In the genomic region with DNA sequence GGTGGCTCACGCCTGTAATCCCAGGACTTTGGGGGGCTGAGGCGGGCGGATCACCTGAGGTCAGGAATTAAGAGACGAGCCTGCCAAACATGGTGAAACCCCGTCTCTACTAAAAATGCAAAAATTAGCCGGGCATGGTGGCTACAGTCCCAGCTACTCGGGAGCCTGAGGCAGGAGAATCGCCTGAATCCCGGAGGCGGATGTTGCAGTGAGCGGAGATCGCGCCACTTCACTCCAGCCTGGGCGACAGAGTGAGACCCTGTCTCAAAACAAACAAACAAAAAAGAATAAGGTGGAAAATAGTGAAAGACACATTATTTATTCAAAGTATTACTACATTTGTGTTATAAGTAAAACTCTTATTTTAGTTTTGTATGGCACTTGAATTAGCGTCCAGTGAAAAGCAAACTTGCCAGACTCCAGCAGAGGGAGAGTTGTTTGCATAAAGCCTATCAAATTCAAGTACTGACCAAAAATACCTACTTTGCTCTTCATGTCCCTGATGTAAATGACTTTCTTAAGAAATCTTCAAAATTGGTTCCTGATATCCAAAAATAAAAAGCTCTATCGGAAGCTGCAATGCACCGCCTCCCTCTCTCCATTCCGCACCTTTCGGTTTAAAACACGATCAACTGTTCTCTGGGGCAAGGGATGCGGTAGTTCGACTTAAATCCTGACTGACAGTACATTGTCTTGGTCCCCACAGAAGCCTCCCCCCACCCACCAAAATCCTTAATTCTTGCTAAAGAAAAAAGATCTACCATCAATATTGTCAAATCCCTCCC, we compare ENCODE assay signal across 1 cellular context.
TF ChIP-seq lines count a peak whose summit lies in the region.

No MANE protein-coding gene starts in this region.

TF ChIP-seq in SK-N-SH, 30 proteins besides CTCF, POLR2A, EP300 and RAD21 (continued from another document):
- TF ChIP-seq USF1 (IDR thresholded peaks at IDR 0.05; ENCODE audit: borderline replicate concordance, low read depth) = no peak
- TF ChIP-seq FOXM1 (IDR thresholded peaks at IDR 0.05; ENCODE audit: low read depth) = no peak
- TF ChIP-seq YY1 (IDR thresholded peaks at IDR 0.05; ENCODE audit: low read depth) = no peak
- no peak for TF ChIP-seq EZH2phosphoT487 (IDR thresholded peaks at IDR 0.05; ENCODE audit: borderline replicate concordance, low read depth)
- no peak for TF ChIP-seq NFIC (IDR thresholded peaks at IDR 0.05; ENCODE audit: borderline replicate concordance)
- no peak for TF ChIP-seq SIN3A (IDR thresholded peaks at IDR 0.05; ENCODE audit: borderline replicate concordance, low read depth, low read length)
- no peak for TF ChIP-seq GABPA (IDR thresholded peaks at IDR 0.05; ENCODE audit: low read depth)
- TF ChIP-seq, protein P1, sequence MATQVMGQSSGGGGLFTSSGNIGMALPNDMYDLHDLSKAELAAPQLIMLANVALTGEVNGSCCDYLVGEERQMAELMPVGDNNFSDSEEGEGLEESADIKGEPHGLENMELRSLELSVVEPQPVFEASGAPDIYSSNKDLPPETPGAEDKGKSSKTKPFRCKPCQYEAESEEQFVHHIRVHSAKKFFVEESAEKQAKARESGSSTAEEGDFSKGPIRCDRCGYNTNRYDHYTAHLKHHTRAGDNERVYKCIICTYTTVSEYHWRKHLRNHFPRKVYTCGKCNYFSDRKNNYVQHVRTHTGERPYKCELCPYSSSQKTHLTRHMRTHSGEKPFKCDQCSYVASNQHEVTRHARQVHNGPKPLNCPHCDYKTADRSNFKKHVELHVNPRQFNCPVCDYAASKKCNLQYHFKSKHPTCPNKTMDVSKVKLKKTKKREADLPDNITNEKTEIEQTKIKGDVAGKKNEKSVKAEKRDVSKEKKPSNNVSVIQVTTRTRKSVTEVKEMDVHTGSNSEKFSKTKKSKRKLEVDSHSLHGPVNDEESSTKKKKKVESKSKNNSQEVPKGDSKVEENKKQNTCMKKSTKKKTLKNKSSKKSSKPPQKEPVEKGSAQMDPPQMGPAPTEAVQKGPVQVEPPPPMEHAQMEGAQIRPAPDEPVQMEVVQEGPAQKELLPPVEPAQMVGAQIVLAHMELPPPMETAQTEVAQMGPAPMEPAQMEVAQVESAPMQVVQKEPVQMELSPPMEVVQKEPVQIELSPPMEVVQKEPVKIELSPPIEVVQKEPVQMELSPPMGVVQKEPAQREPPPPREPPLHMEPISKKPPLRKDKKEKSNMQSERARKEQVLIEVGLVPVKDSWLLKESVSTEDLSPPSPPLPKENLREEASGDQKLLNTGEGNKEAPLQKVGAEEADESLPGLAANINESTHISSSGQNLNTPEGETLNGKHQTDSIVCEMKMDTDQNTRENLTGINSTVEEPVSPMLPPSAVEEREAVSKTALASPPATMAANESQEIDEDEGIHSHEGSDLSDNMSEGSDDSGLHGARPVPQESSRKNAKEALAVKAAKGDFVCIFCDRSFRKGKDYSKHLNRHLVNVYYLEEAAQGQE (IDR thresholded peaks at IDR 0.05; ENCODE audit: low read depth, low read length) = no peak
- no peak for TF ChIP-seq USF2 (IDR thresholded peaks at IDR 0.05; ENCODE audit: borderline replicate concordance, low read depth, low read length)
